In genomic region chrX:154494715-154495114, GRCh38 we compare ENCODE assay signal across 34 cellular contexts.
"Had no signal": no experiment of that assay in that cellular context is flagged by ENCODE, and none has a peak within 500 bp of the region (broad histone marks: within the 10 kb centered on the region; RNA-seq: fewer than 3 reads in every experiment).

No MANE protein-coding gene starts in this region.

- H3K9me3 ChIP-seq: MG63 had no signal

- H3K4me3 ChIP-seq: MG63 had no signal

- H3K36me3 ChIP-seq: MG63 had no signal

- DNase-seq: Kasumi-1, MG63, MM.1S, MV-4-11, NCI-H1048, NCI-H1092, NCI-H1092 treated with DMSO at 0.1 percent for 48 hours, NCI-H1417, NCI-H1417 treated with DMSO at 0.1 percent for 48 hours, NCI-H1436, NCI-H1436 treated with DMSO at 0.1 percent for 48 hours, NCI-H146, NCI-H1694, NCI-H1694 treated with DMSO at 0.1 percent for 48 hours, NCI-H187, NCI-H187 treated with DMSO at 0.1 percent for 48 hours, NCI-H1930, NCI-H2029, NCI-H2029 treated with DMSO at 0.1 percent for 48 hours, NCI-H2081, NCI-H2081 treated with DMSO at 0.1 percent for 48 hours, NCI-H2107, NCI-H2171, NCI-H2171 treated with DMSO at 0.1 percent for 48 hours, NCI-H2227 treated with DMSO at 0.1 percent for 48 hours, NCI-H226, NCI-H345, NCI-H446, NCI-H446 treated with DMSO at 0.1 percent for 48 hours, NCI-H510A, NCI-H510A treated with DMSO at 0.1 percent for 48 hours, NCI-H524, NCI-H524 treated with DMSO at 0.1 percent for 48 hours, NCI-H526 had no signal

- H3K27me3 ChIP-seq: MG63 had no signal
